1 cellular context compared by ENCODE assay signal in genomic region chr9:113219186-113219936, GRCh38.
TF ChIP-seq lines count a peak whose summit lies in the region.

No MANE protein-coding gene starts in this region.

TF ChIP-seq in GM12878, 131 proteins besides CTCF, POLR2A, EP300 and RAD21 (continued from another document and continues in another):
- no peak for TF ChIP-seq BCLAF1 (IDR thresholded peaks at IDR 0.05)
- no peak for TF ChIP-seq SMAD1 (IDR thresholded peaks at IDR 0.05; ENCODE audit: low read depth, partially characterized antibody)
- no peak for TF ChIP-seq NRF1 (conservative IDR thresholded peaks at IDR 0.05; ENCODE audit: low read depth, low read length)
- no peak for TF ChIP-seq MYC (IDR thresholded peaks at IDR 0.05; ENCODE audit: insufficient read depth, insufficient read length, insufficient replicate concordance, low read length, severe bottlenecking)
- TF ChIP-seq POU2F2 (IDR thresholded peaks at IDR 0.05; ENCODE audit: borderline replicate concordance, low read depth, low read length) = no peak
- no peak for TF ChIP-seq SREBF1 (IDR thresholded peaks at IDR 0.05; ENCODE audit: low read length)
- no peak for TF ChIP-seq STAT1 (conservative IDR thresholded peaks at IDR 0.05)
- TF ChIP-seq SUZ12 (IDR thresholded peaks at IDR 0.05; ENCODE audit: unreplicated experiment) = no peak
- no peak for TF ChIP-seq TAF1 (IDR thresholded peaks at IDR 0.05; ENCODE audit: borderline replicate concordance, low read depth, low read length)
- no peak for TF ChIP-seq BCL3 (IDR thresholded peaks at IDR 0.05; ENCODE audit: borderline replicate concordance, insufficient read depth, low read depth, low read length, poor library complexity, severe bottlenecking)
- TF ChIP-seq HCFC1 (IDR thresholded peaks at IDR 0.05; ENCODE audit: low read length) = no peak
- peak; percentile 83 for TF ChIP-seq JUNB (IDR thresholded peaks at IDR 0.05)
- no peak for TF ChIP-seq EGR1 (IDR thresholded peaks at IDR 0.05; ENCODE audit: borderline replicate concordance in 1 of 2, low read depth in 2 of 2, low read length in 2 of 2)
- no peak; the same call in 1 of the 2 replicates for TF ChIP-seq BACH1 (IDR thresholded peaks at IDR 0.05; ENCODE audit: borderline replicate concordance)
- TF ChIP-seq GABPA (IDR thresholded peaks at IDR 0.05; ENCODE audit: low read depth) = 0 out of 2 replicates have a peak, but pooled peaks have one; percentile 7
- TF ChIP-seq ZNF592 (IDR thresholded peaks at IDR 0.05) = no peak
- peak; percentile 83 for TF ChIP-seq IKZF2 (IDR thresholded peaks at IDR 0.05)
- TF ChIP-seq PRDM15 (CRISPR knock-in tag; IDR thresholded peaks at IDR 0.05) = no peak
- TF ChIP-seq RFX5 (IDR thresholded peaks at IDR 0.05; ENCODE audit: low read depth, low read length) = no peak
- peak; percentile 60; the same call in 1 of the 2 replicates for TF ChIP-seq ELK1 (IDR thresholded peaks at IDR 0.05; ENCODE audit: low read depth, low read length)
- no peak for TF ChIP-seq SMC3 (IDR thresholded peaks at IDR 0.05; ENCODE audit: borderline replicate concordance, low read length)
- TF ChIP-seq RUNX3 (IDR thresholded peaks at IDR 0.05; ENCODE audit: low read length) = peak; percentile 85
- no peak for TF ChIP-seq ZNF687 (IDR thresholded peaks at IDR 0.05)
- no peak; a peak in 1 of 4 replicates for TF ChIP-seq SRF (IDR thresholded peaks at IDR 0.05; ENCODE audit: low read depth in 2 of 2, low read length in 2 of 2)
- TF ChIP-seq USF2 (IDR thresholded peaks at IDR 0.05; ENCODE audit: borderline replicate concordance, low read depth, low read length) = no peak
- no peak for TF ChIP-seq ZNF384 (IDR thresholded peaks at IDR 0.05; ENCODE audit: borderline replicate concordance, low read depth, low read length)
- no peak for TF ChIP-seq E2F4 (IDR thresholded peaks at IDR 0.05; ENCODE audit: low read depth, low read length)
- no peak for TF ChIP-seq ATF3 (IDR thresholded peaks at IDR 0.05; ENCODE audit: borderline replicate concordance, extremely low read depth, low read depth, low read length)
- peak; percentile 58; the same call in 1 of the 2 replicates for TF ChIP-seq IRF4 (IDR thresholded peaks at IDR 0.05; ENCODE audit: low read depth, low read length)
- TF ChIP-seq CEBPB (IDR thresholded peaks at IDR 0.05; ENCODE audit: borderline replicate concordance in 1 of 2, low read depth in 2 of 2, low read length in 2 of 2) = 0 out of 4 replicates have a peak, but pooled peaks of 1 of the 2 experiments have one; percentile 7
- TF ChIP-seq MLLT1 (IDR thresholded peaks at IDR 0.05) = no peak
- TF ChIP-seq ZNF622 (IDR thresholded peaks at IDR 0.05) = no peak
- TF ChIP-seq IKZF1 (conservative IDR thresholded peaks at IDR 0.05) = peak; percentile 51
- no peak for TF ChIP-seq CHD1 (IDR thresholded peaks at IDR 0.05; ENCODE audit: low read depth, low read length)
- no peak for TF ChIP-seq SIX5 (IDR thresholded peaks at IDR 0.05; ENCODE audit: low read depth, low read length, severe bottlenecking)
